In genomic region chr5:120446896-120447295, GRCh38 we compare ENCODE assay signal across 1 cellular context.
TF ChIP-seq lines count a peak whose summit lies in the region.

No MANE protein-coding gene starts in this region.

TF ChIP-seq in SK-N-SH, 30 proteins besides CTCF, POLR2A, EP300 and RAD21 (continued from another document):
- TF ChIP-seq RXRA (IDR thresholded peaks at IDR 0.05; ENCODE audit: borderline replicate concordance, low read depth) (no peak), MAX (IDR thresholded peaks at IDR 0.05; ENCODE audit: low read depth) (no peak), RCOR1 (IDR thresholded peaks at IDR 0.05; ENCODE audit: low read length) (no peak), TCF12 (IDR thresholded peaks at IDR 0.05) (no peak), JUND (IDR thresholded peaks at IDR 0.05) (no peak), USF2 (IDR thresholded peaks at IDR 0.05; ENCODE audit: borderline replicate concordance, low read depth, low read length) (no peak), FOXJ3 (CRISPR knock-in tag; IDR thresholded peaks at IDR 0.05) (no peak), GATA2 (CRISPR knock-in tag; IDR thresholded peaks at IDR 0.05) (no peak), NRF1 (IDR thresholded peaks at IDR 0.05; ENCODE audit: low read depth, low read length) (no peak), EZH2phosphoT487 (IDR thresholded peaks at IDR 0.05; ENCODE audit: borderline replicate concordance, low read depth) (no peak), NFIC (IDR thresholded peaks at IDR 0.05; ENCODE audit: borderline replicate concordance) (no peak), ELF1 (IDR thresholded peaks at IDR 0.05) (no peak), GABPA (IDR thresholded peaks at IDR 0.05; ENCODE audit: low read depth) (no peak)
- TF ChIP-seq, protein P1, sequence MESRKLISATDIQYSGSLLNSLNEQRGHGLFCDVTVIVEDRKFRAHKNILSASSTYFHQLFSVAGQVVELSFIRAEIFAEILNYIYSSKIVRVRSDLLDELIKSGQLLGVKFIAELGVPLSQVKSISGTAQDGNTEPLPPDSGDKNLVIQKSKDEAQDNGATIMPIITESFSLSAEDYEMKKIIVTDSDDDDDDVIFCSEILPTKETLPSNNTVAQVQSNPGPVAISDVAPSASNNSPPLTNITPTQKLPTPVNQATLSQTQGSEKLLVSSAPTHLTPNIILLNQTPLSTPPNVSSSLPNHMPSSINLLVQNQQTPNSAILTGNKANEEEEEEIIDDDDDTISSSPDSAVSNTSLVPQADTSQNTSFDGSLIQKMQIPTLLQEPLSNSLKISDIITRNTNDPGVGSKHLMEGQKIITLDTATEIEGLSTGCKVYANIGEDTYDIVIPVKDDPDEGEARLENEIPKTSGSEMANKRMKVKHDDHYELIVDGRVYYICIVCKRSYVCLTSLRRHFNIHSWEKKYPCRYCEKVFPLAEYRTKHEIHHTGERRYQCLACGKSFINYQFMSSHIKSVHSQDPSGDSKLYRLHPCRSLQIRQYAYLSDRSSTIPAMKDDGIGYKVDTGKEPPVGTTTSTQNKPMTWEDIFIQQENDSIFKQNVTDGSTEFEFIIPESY (IDR thresholded peaks at IDR 0.05; ENCODE audit: borderline replicate concordance, low read depth) = no peak
- TF ChIP-seq, protein P2, sequence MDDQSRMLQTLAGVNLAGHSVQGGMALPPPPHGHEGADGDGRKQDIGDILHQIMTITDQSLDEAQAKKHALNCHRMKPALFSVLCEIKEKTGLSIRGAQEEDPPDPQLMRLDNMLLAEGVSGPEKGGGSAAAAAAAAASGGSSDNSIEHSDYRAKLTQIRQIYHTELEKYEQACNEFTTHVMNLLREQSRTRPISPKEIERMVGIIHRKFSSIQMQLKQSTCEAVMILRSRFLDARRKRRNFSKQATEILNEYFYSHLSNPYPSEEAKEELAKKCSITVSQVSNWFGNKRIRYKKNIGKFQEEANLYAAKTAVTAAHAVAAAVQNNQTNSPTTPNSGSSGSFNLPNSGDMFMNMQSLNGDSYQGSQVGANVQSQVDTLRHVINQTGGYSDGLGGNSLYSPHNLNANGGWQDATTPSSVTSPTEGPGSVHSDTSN (IDR thresholded peaks at IDR 0.05) = no peak
